In the genomic region with DNA sequence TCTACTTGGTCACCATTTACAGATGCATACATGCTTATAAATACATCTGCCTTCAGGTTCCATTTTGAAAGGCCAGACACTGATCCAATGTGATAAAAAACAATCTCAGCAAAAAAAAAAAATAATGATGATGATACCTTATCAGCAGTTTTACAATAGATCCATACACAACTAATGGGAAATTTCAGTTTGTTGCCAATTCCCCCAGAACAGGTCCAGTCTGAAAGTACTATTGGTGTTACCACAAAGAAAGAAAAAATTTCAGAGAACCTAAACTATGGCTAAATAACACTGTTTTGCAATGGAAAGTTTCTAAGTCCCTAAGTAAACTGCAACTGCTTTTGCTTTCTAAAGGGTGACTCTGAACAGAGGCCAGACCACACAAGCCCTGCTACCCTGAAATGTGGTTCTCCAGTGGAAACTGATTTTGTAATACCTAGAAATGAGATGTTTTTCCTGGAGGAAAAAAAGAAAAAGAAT, we compare ENCODE assay signal across 7 cellular contexts. TPM values are rescaled to one million over a fixed set of nuclear protein-coding genes. Genes with fewer than 3 reads are reported as not detected.
DNase-seq lines count a peak whose midpoint lies in the region; ATAC-seq and TF ChIP-seq lines count a peak whose summit lies in the region.

No MANE protein-coding gene starts in this region.

- no peaks in the 10 kb centered on the region for H3K9me3 Mint-ChIP-seq in activated CD4-positive, alpha-beta memory T cell treated with anti-CD3 and anti-CD28 coated beads for 36 hours

- H3K27me3 Mint-ChIP-seq in activated CD4-positive, alpha-beta memory T cell treated with anti-CD3 and anti-CD28 coated beads for 36 hours: no peaks in the 10 kb centered on the region

- CTCF ChIA-PET in activated CD4-positive, alpha-beta memory T cell treated with anti-CD3 and anti-CD28 coated beads for 36 hours (lab: Charles Lee): interaction anchor here (0.6 to 8.0 kb wide), 12 partner anchors 11 to 193 kb away, joined by 3 to 70 read pairs (median 8); no protein-coding TSS in a partner anchor

- H3K27ac Mint-ChIP-seq in activated CD4-positive, alpha-beta memory T cell treated with anti-CD3 and anti-CD28 coated beads for 36 hours: peak overlapping the region; percentile 100

- peak overlapping the region; percentile 64 for H3K27ac ChIP-seq in lower lobe of right lung

- TF ChIP-seq CTCF in lower lobe of right lung (IDR thresholded peaks at IDR 0.05): no peak

- H3K4me3 Mint-ChIP-seq in activated CD4-positive, alpha-beta memory T cell treated with anti-CD3 and anti-CD28 coated beads for 36 hours: peak overlapping the region; percentile 62

- peak; percentile 64 for DNase-seq in activated CD4-positive, alpha-beta memory T cell treated with anti-CD3 and anti-CD28 coated beads for 36 hours
- DNase-seq in lower lobe of right lung: no peak
- no peak for DNase-seq in NK-92 (lab: John Stamatoyannopoulos, UW; ENCODE audit: unreplicated experiment)
- no peak for DNase-seq in H7
- no peak for DNase-seq in NCI-H1092 treated with DMSO at 0.1 percent for 48 hours (lab: John Stamatoyannopoulos, UW)

- H3K4me3 ChIP-seq in lower lobe of right lung: no peak overlapping the region
- no peak overlapping the region for H3K4me3 ChIP-seq in H7 (ENCODE audit: insufficient read depth, low read depth, low read length)

- H3K36me3 ChIP-seq in lower lobe of right lung (peaks cover 12% of the 10 kb centered on the region), H7 (replicated peaks; ENCODE audit: control insufficient read depth, insufficient read depth, low read length) (peaks cover 3% of the 10 kb centered on the region)

- POLR2A ChIA-PET in activated CD4-positive, alpha-beta memory T cell treated with anti-CD3 and anti-CD28 coated beads for 36 hours (lab: Charles Lee): interaction anchor here (0.9 to 11.1 kb wide), 11 partner anchors 11 to 287 kb away, joined by 3 to 139 read pairs (median 5); a partner anchor contains a TSS

- H3K27me3 ChIP-seq in lower lobe of right lung (ENCODE audit: low read depth) (no peaks in the 10 kb centered on the region), H7 (ENCODE audit: control insufficient read depth, insufficient read depth, low read length) (no peaks in the 10 kb centered on the region)

- H3K4me1 ChIP-seq in lower lobe of right lung: peaks cover 49% of the 10 kb centered on the region

- no peaks in the 10 kb centered on the region for H3K9me3 ChIP-seq in lower lobe of right lung

- ATAC-seq in GM18873 (IDR thresholded peaks at IDR 0.05; ENCODE audit: low FRiP score, unreplicated experiment) (peak; percentile 41), HG02938 (IDR thresholded peaks at IDR 0.05; ENCODE audit: unreplicated experiment) (peak; percentile 65), lower lobe of right lung (peak; percentile 66 to 71)

- intact Hi-C loops in activated CD4-positive, alpha-beta memory T cell treated with anti-CD3 and anti-CD28 coated beads for 36 hours (cut with micrococcal nuclease): no loop called here
- intact Hi-C loops in lower lobe of right lung (cut with DNase I): no loop called here

- peaks cover 92% of the 10 kb centered on the region for H3K4me1 Mint-ChIP-seq in activated CD4-positive, alpha-beta memory T cell treated with anti-CD3 and anti-CD28 coated beads for 36 hours (ENCODE audit: low read depth)

- H3K36me3 Mint-ChIP-seq in activated CD4-positive, alpha-beta memory T cell treated with anti-CD3 and anti-CD28 coated beads for 36 hours: peaks cover 71% of the 10 kb centered on the region

RNA-seq across cellular contexts. Expression of a gene that starts 54.1 kb away (rescaled TPM):
- 100 to 1,000 TPM; 102 to 107 TPM for total RNA-seq in activated CD4-positive, alpha-beta memory T cell treated with anti-CD3 and anti-CD28 coated beads for 36 hours
- total RNA-seq in lower lobe of right lung: 51.1 TPM
- total RNA-seq in H7 (2014; rRNA removed; shearing (Covaris generic)): 10.8 and 11.8 TPM in 2 replicates
